In genomic region chr12:31773867-31774266, GRCh38 we compare ENCODE assay signal across 10 cellular contexts. TPM values are rescaled to one million over a fixed set of nuclear protein-coding genes. Genes with fewer than 3 reads are reported as not detected.
DNase-seq lines count a peak whose midpoint lies in the region; TF ChIP-seq lines count a peak whose summit lies in the region.
"Had no signal": no experiment of that assay in that cellular context is flagged by ENCODE, and none has a peak within 500 bp of the region (broad histone marks: within the 10 kb centered on the region; RNA-seq: fewer than 3 reads in every experiment).

No MANE protein-coding gene starts in this region.

- H3K27me3 ChIP-seq in vagina (no peaks in the 10 kb centered on the region), mesendoderm (ENCODE audit: insufficient read depth, low read length, poor library complexity) (no peaks in the 10 kb centered on the region)
- H3K27me3 ChIP-seq: BE2C had no signal

- H3K4me3 Mint-ChIP-seq in activated naive CD8-positive, alpha-beta T cell: peak overlapping the region; percentile 15
- no peak overlapping the region for H3K4me3 Mint-ChIP-seq in activated naive CD8-positive, alpha-beta T cell treated with anti-CD3 and anti-CD28 coated beads for 36 hours

- no peaks in the 10 kb centered on the region for H3K9me3 Mint-ChIP-seq in activated naive CD8-positive, alpha-beta T cell (ENCODE audit: low read depth)
- peaks cover 2% of the 10 kb centered on the region for H3K9me3 Mint-ChIP-seq in activated naive CD8-positive, alpha-beta T cell treated with anti-CD3 and anti-CD28 coated beads for 36 hours

- no peak overlapping the region for H2BK5ac ChIP-seq in mesendoderm (ENCODE audit: low read length)

- no peak overlapping the region for H2BK15ac ChIP-seq in mesendoderm (replicated peaks; ENCODE audit: low read depth)

- no peak overlapping the region for H3K23ac ChIP-seq in mesendoderm (ENCODE audit: low read length)

- intact Hi-C loops in vagina (cut with DNase I): no loop called here

- no peak overlapping the region for H2BK120ac ChIP-seq in mesendoderm (ENCODE audit: low read depth, low read length)

- peak overlapping the region; percentile 1 for H3K27ac Mint-ChIP-seq in activated naive CD8-positive, alpha-beta T cell
- no peak overlapping the region for H3K27ac Mint-ChIP-seq in activated naive CD8-positive, alpha-beta T cell treated with anti-CD3 and anti-CD28 coated beads for 36 hours

- DNase-seq in activated naive CD8-positive, alpha-beta T cell treated with anti-CD3 and anti-CD28 coated beads for 36 hours: no peak
- peak; percentile 5 for DNase-seq in HPDE6-E6E7 (ENCODE audit: extremely low spot score)
- peak; percentile 16 for DNase-seq in fibroblast of mammary gland (ENCODE audit: low read depth)
- DNase-seq in vagina (ENCODE audit: extremely low spot score in 2 of 2): no peak
- no peak for DNase-seq in mesendoderm
- no peak for DNase-seq in NCI-H510A treated with DMSO at 0.1 percent for 48 hours (lab: John Stamatoyannopoulos, UW)
- no peak for DNase-seq in NCI-H187 (lab: John Stamatoyannopoulos, UW)
- DNase-seq: activated CD4-positive, CD25-positive, alpha-beta regulatory T cell; BE2C had no signal

- H3K18ac ChIP-seq in mesendoderm (ENCODE audit: low read length): no peak overlapping the region

- H3K9ac ChIP-seq in mesendoderm (ENCODE audit: low read length): no peak overlapping the region

- H4K5ac ChIP-seq in mesendoderm (ENCODE audit: low read length): no peak overlapping the region

- H3K27me3 Mint-ChIP-seq in activated naive CD8-positive, alpha-beta T cell: no peaks in the 10 kb centered on the region
- no peaks in the 10 kb centered on the region for H3K27me3 Mint-ChIP-seq in activated naive CD8-positive, alpha-beta T cell treated with anti-CD3 and anti-CD28 coated beads for 36 hours

- H3K4ac ChIP-seq in mesendoderm (ENCODE audit: low read depth, low read length): no peak overlapping the region

- H3K4me1 ChIP-seq in vagina (peaks cover 16% of the 10 kb centered on the region), mesendoderm (ENCODE audit: control insufficient read depth, low read depth, low read length) (peaks cover 2% of the 10 kb centered on the region)
- H3K4me1 ChIP-seq: BE2C had no signal

- TF ChIP-seq CTCF in fibroblast of mammary gland (conservative IDR thresholded peaks at IDR 0.05; ENCODE audit: control insufficient read depth, insufficient read depth, low read depth, low read length) (no peak), vagina (IDR thresholded peaks at IDR 0.05) (no peak)

- no peaks in the 10 kb centered on the region for H3K9me3 ChIP-seq in vagina
- H3K9me3 ChIP-seq: BE2C had no signal

- H4K8ac ChIP-seq in mesendoderm (ENCODE audit: low read depth, low read length): no peak overlapping the region

- H3K4me1 Mint-ChIP-seq in activated naive CD8-positive, alpha-beta T cell (ENCODE audit: low read depth): peaks cover 17% of the 10 kb centered on the region
- peaks cover 12% of the 10 kb centered on the region for H3K4me1 Mint-ChIP-seq in activated naive CD8-positive, alpha-beta T cell treated with anti-CD3 and anti-CD28 coated beads for 36 hours

- TF ChIP-seq POLR2A in vagina (IDR thresholded peaks at IDR 0.05): no peak

- H3K4me3 ChIP-seq in fibroblast of mammary gland (ENCODE audit: control insufficient read depth, low read depth, low read length) (no peak overlapping the region), vagina (no peak overlapping the region), mesendoderm (ENCODE audit: low read length) (no peak overlapping the region)

- no peaks in the 10 kb centered on the region for H3K79me1 ChIP-seq in mesendoderm (ENCODE audit: low read length)

- H3K56ac ChIP-seq in mesendoderm (ENCODE audit: low read length): no peak overlapping the region

- no peak overlapping the region for H2AK5ac ChIP-seq in mesendoderm (ENCODE audit: low read length)

- H3K36me3 ChIP-seq in vagina (no peaks in the 10 kb centered on the region), mesendoderm (ENCODE audit: control insufficient read depth, insufficient read depth, low read length) (no peaks in the 10 kb centered on the region)
- H3K36me3 ChIP-seq: BE2C had no signal

- WGBS in mesendoderm (ENCODE audit: extremely low coverage, insufficient coverage, low lambda C conversion rate): no CpG with 5 or more reads among the region's 2 CpGs

- H3K79me2 ChIP-seq in mesendoderm (ENCODE audit: control insufficient read depth, insufficient read depth, low read length): no peaks in the 10 kb centered on the region

- H3K4me2 ChIP-seq in mesendoderm (ENCODE audit: low read length): no peak overlapping the region

- peaks cover 2% of the 10 kb centered on the region for H3K36me3 Mint-ChIP-seq in activated naive CD8-positive, alpha-beta T cell
- H3K36me3 Mint-ChIP-seq in activated naive CD8-positive, alpha-beta T cell treated with anti-CD3 and anti-CD28 coated beads for 36 hours: peaks cover 3% of the 10 kb centered on the region

- H3K27ac ChIP-seq in vagina (peak overlapping the region; percentile 24), mesendoderm (ENCODE audit: low read depth, low read length) (no peak overlapping the region)

RNA-seq across cellular contexts. Expression of gene AMN1, which starts 45.0 kb away (rescaled TPM):
- 1 to 10 TPM; 2.7 to 3.7 TPM for total RNA-seq in activated naive CD8-positive, alpha-beta T cell treated with anti-CD3 and anti-CD28 coated beads for 36 hours
- 5.9 TPM for total RNA-seq in vagina
- polyA plus RNA-seq in mesendoderm (2013, experiment 1 of 2): 8.7 TPM
- polyA plus RNA-seq in mesendoderm (2013, experiment 2 of 2): 7.9 TPM

Comparison
In these comparisons a context has a peak if more than half of its experiments do, and no peak if none do; other contexts are left out.
1. DNase-seq: peak in HPDE6-E6E7 (single experiment) and fibroblast of mammary gland (single experiment); none in activated naive CD8-positive, alpha-beta T cell treated with anti-CD3 and anti-CD28 coated beads for 36 hours (single experiment), vagina (0 of 2), mesendoderm (single experiment), NCI-H510A treated with DMSO at 0.1 percent for 48 hours (single experiment) and NCI-H187 (0 of 2).